ENCODE assay signal across 1 cellular context in the genomic region with DNA sequence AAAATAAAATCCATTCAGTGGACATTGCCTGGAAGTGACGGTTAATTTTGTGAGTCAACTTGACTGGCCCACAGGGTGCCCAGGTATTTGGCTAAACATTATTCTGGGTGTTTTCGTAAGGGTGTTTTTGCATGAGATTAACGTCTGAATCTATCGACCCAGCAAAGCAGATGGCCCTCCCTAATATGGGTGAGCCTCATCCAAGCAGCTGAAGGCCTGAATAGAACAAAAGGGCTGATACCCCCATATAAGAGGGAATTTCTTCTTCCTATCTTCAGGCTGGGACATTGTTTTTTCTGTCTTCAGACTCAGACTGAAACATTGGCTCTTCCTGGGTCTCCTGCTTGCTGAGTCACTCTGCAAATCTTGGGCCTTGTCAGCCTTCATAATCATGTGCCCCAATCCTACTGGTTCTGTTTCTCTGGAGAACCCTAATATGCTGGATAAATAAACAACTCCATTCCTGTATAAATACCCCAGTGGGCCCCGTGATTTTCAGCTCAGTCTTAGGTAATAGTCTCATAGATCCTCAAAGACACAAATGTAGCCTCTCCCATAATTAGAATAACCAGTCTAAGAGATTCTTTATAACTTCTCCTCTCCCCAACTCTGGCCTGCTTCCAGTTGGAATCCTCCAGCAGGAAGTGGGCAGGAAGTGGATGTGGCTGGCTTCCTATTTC.
TF ChIP-seq lines count a peak whose summit lies in the region.

No MANE protein-coding gene starts in this region.

TF ChIP-seq in endothelial cell of umbilical vein, 7 proteins besides CTCF, POLR2A, EP300 and RAD21 (continued from another document):
- no peak for TF ChIP-seq GATA2 (IDR thresholded peaks at IDR 0.05; ENCODE audit: insufficient read depth, insufficient read length, low read depth, low read length)
TF ChIP-seq in endothelial cell of umbilical vein: peak in this region for 1.
